ENCODE assay signal across 10 cellular contexts in genomic region chr13:101751488-101751887, GRCh38.
DNase-seq lines count a peak whose midpoint lies in the region; ATAC-seq and TF ChIP-seq lines count a peak whose summit lies in the region.
"Had no signal": no experiment of that assay in that cellular context is flagged by ENCODE, and none has a peak within 500 bp of the region (broad histone marks: within the 10 kb centered on the region; RNA-seq: fewer than 3 reads in every experiment).

No MANE protein-coding gene starts in this region.

- no peaks in the 10 kb centered on the region for H3K36me3 Mint-ChIP-seq in natural killer cell treated with Interleukin-12 subunit alpha and Interleukin-12 subunit beta and Interleukin-15 and Interleukin-18, amount 100 ng/mL, for 72 hours

- in situ Hi-C loops in astrocyte of the spinal cord (cut with HindIII; ENCODE audit: low sequenced_read_pairs), result no loop called here

- H3K36me3 ChIP-seq in cardiac muscle cell (no peaks in the 10 kb centered on the region), upper lobe of right lung (no peaks in the 10 kb centered on the region), thyroid gland (no peaks in the 10 kb centered on the region)
- H3K36me3 ChIP-seq: BLaER1 had no signal

- H3K27ac ChIP-seq in cardiac muscle cell (no peak overlapping the region), upper lobe of right lung (no peak overlapping the region), thyroid gland (no peak overlapping the region)
- H3K27ac ChIP-seq: BLaER1 had no signal

- no peaks in the 10 kb centered on the region for H3K9me3 Mint-ChIP-seq in natural killer cell treated with Interleukin-12 subunit alpha and Interleukin-12 subunit beta and Interleukin-15 and Interleukin-18, amount 100 ng/mL, for 72 hours
- H3K9me3 Mint-ChIP-seq: T-helper 1 cell treated with Interleukin-12 subunit alpha and Interleukin-12 subunit beta and Interleukin-4 antibody, amounts not matched to agents 30 μg/mL and 1 μg/mL, for 36 hours had no signal

- H3K4me1 Mint-ChIP-seq in natural killer cell treated with Interleukin-12 subunit alpha and Interleukin-12 subunit beta and Interleukin-15 and Interleukin-18, amount 100 ng/mL, for 72 hours (ENCODE audit: low read depth in 2 of 2), result no peaks in the 10 kb centered on the region

- H3K4me1 ChIP-seq in cardiac muscle cell (ENCODE audit: low read depth) (no peaks in the 10 kb centered on the region), upper lobe of right lung (no peaks in the 10 kb centered on the region), thyroid gland (no peaks in the 10 kb centered on the region)
- H3K4me1 ChIP-seq: BLaER1 had no signal

- H3K27ac Mint-ChIP-seq in natural killer cell treated with Interleukin-12 subunit alpha and Interleukin-12 subunit beta and Interleukin-15 and Interleukin-18, amount 100 ng/mL, for 72 hours, result no peak overlapping the region
- H3K27ac Mint-ChIP-seq: T-helper 1 cell treated with Interleukin-12 subunit alpha and Interleukin-12 subunit beta and Interleukin-4 antibody, amounts not matched to agents 30 μg/mL and 1 μg/mL, for 36 hours had no signal

- no peak overlapping the region for H3K4me3 Mint-ChIP-seq in natural killer cell treated with Interleukin-12 subunit alpha and Interleukin-12 subunit beta and Interleukin-15 and Interleukin-18, amount 100 ng/mL, for 72 hours
- H3K4me3 Mint-ChIP-seq: T-helper 1 cell treated with Interleukin-12 subunit alpha and Interleukin-12 subunit beta and Interleukin-4 antibody, amounts not matched to agents 30 μg/mL and 1 μg/mL, for 36 hours had no signal

- no peak overlapping the region for H3K4me3 ChIP-seq in cardiac muscle cell
- no peak overlapping the region for H3K4me3 ChIP-seq in astrocyte of the spinal cord (ENCODE audit: low read depth, low read length)
- no peak overlapping the region for H3K4me3 ChIP-seq in upper lobe of right lung
- H3K4me3 ChIP-seq in thyroid gland (replicated peaks in 1 of 3), result no peak overlapping the region
- H3K4me3 ChIP-seq: BLaER1 had no signal

- TF ChIP-seq CTCF in cardiac muscle cell (IDR thresholded peaks at IDR 0.05; ENCODE audit: low read depth, low read length) (no peak), astrocyte of the spinal cord (IDR thresholded peaks at IDR 0.05; ENCODE audit: low read depth, low read length) (no peak), upper lobe of right lung (IDR thresholded peaks at IDR 0.05) (no peak), thyroid gland (IDR thresholded peaks at IDR 0.05) (no peak)

- DNase-seq in cardiac muscle cell (ENCODE audit: low read depth in 1 of 2, low spot score in 1 of 2), result peak; percentile 57 to 74
- DNase-seq in Right ventricle myocardium inferior (ENCODE audit: missing footprints), result no peak
- peak; percentile 83 to 99 (median 93) for DNase-seq in NCI-H1417 (lab: John Stamatoyannopoulos, UW)
- DNase-seq in astrocyte of the spinal cord (ENCODE audit: low read depth, low spot score), result peak; percentile 70
- no peak for DNase-seq in upper lobe of right lung
- DNase-seq in kidney glomerular epithelial cell (lab: John Stamatoyannopoulos, UW), result no peak
- no peak for DNase-seq in natural killer cell treated with Interleukin-12 subunit alpha and Interleukin-12 subunit beta and Interleukin-15 and Interleukin-18, amount 100 ng/mL, for 72 hours (ENCODE audit: low spot score)
- no peak for DNase-seq in thyroid gland

- 12 to 13% methylated on average over 3 of the region's 3 CpGs for WGBS in thyroid gland, 2 donors

- TF ChIP-seq POLR2A in thyroid gland (IDR thresholded peaks at IDR 0.05), result no peak

- ATAC-seq in Right ventricle myocardium inferior (no peak), upper lobe of right lung (peak; percentile 40)
- no peak for ATAC-seq in natural killer cell treated with Interleukin-12 subunit alpha and Interleukin-12 subunit beta and Interleukin-15 and Interleukin-18, amount 100 ng/mL, for 72 hours

- H3K27me3 ChIP-seq in cardiac muscle cell, result no peaks in the 10 kb centered on the region
- no peaks in the 10 kb centered on the region for H3K27me3 ChIP-seq in upper lobe of right lung
- H3K27me3 ChIP-seq in thyroid gland, result no peaks in the 10 kb centered on the region
- H3K27me3 ChIP-seq: BLaER1 had no signal

- no peaks in the 10 kb centered on the region for H3K9me3 ChIP-seq in cardiac muscle cell (ENCODE audit: low read depth)
- H3K9me3 ChIP-seq in upper lobe of right lung, result no peaks in the 10 kb centered on the region
- no peaks in the 10 kb centered on the region for H3K9me3 ChIP-seq in thyroid gland
- H3K9me3 ChIP-seq: BLaER1 had no signal

- peaks cover 4 to 13% of the 10 kb centered on the region in 2 donors for H3K27me3 Mint-ChIP-seq in natural killer cell treated with Interleukin-12 subunit alpha and Interleukin-12 subunit beta and Interleukin-15 and Interleukin-18, amount 100 ng/mL, for 72 hours

- intact Hi-C loops in Right ventricle myocardium inferior (cut with DNase I), result loop anchor here (10.0 kb wide), 1 partner anchor 607 kb away; no protein-coding TSS in a partner anchor
- intact Hi-C loops in upper lobe of right lung (cut with DNase I), result no loop called here
- intact Hi-C loops in thyroid gland (cut with DNase I), result loop anchor here (5.0 kb wide), 1 partner anchor 234 kb away; no protein-coding TSS in a partner anchor

Comparison
In these comparisons a context has a peak if more than half of its experiments do, and no peak if none do; other contexts are left out.
1. DNase-seq: peak in cardiac muscle cell (2 of 2), NCI-H1417 (3 of 3) and astrocyte of the spinal cord (single experiment); none in Right ventricle myocardium inferior (single experiment), upper lobe of right lung (single experiment), kidney glomerular epithelial cell (single experiment), natural killer cell treated with Interleukin-12 subunit alpha and Interleukin-12 subunit beta and Interleukin-15 and Interleukin-18, amount 100 ng/mL, for 72 hours (single experiment) and thyroid gland (0 of 2).